In genomic region chr18:28794459-28795245, GRCh38 we compare ENCODE assay signal across 14 cellular contexts.
DNase-seq lines count a peak whose midpoint lies in the region; ATAC-seq, FAIRE-seq and TF ChIP-seq lines count a peak whose summit lies in the region.
"Had no signal": no experiment of that assay in that cellular context is flagged by ENCODE, and none has a peak within 500 bp of the region (broad histone marks: within the 10 kb centered on the region; RNA-seq: fewer than 3 reads in every experiment).

No MANE protein-coding gene starts in this region.

- H2AFZ ChIP-seq in PC-9 (no peak overlapping the region), endothelial cell of umbilical vein (ENCODE audit: low read depth, low read length) (peak overlapping the region; percentile 17), osteoblast (ENCODE audit: low read length) (peak overlapping the region; percentile 41)

- dilution Hi-C loops in endothelial cell of umbilical vein (cut with MboI; ENCODE audit: extremely low pct_ligation_motif_present, low sequenced_read_pairs): no loop called here

- H3F3A ChIP-seq in PC-9 (ENCODE audit: insufficient read depth, low read depth): no peaks in the 10 kb centered on the region; the same call in 1 of the 2 replicates

- BruUV-seq in PC-9 (replicated peaks; lab: Mats Ljungman, UMichigan) (no TSS peak), endothelial cell of umbilical vein (replicated peaks; lab: Mats Ljungman, UMichigan) (TSS peak; percentile 88)

- no peak overlapping the region for H3K4me3 ChIP-seq in PC-9
- H3K4me3 ChIP-seq in endothelial cell of umbilical vein (replicated peaks in 1 of 3; ENCODE audit: insufficient read depth in 1 of 3, low read depth in 1 of 3, low read length in 3 of 3): no peak overlapping the region
- no peak overlapping the region for H3K4me3 ChIP-seq in osteoblast (ENCODE audit: insufficient read depth, low read length)
- H3K4me3 ChIP-seq in right cardiac atrium (ENCODE audit: low read length): no peak overlapping the region

- peak overlapping the region; percentile 67 for H3K9ac ChIP-seq in endothelial cell of umbilical vein (replicated peaks; ENCODE audit: extremely low read depth, insufficient read depth, low read length)

- H3K4me2 ChIP-seq in PC-9: peak overlapping the region; percentile 27; the same call in 1 of the 2 replicates
- H3K4me2 ChIP-seq in endothelial cell of umbilical vein (ENCODE audit: insufficient read depth, low read length): peak overlapping the region; percentile 63
- peak overlapping the region; percentile 43 for H3K4me2 ChIP-seq in osteoblast (ENCODE audit: insufficient read depth, low read length)

- POLR2A ChIA-PET in PC-9 (lab: Charles Lee; ENCODE audit: unreplicated experiment) (interaction anchor here (0.6 to 0.7 kb wide), 2 partner anchors 597 to 1186 kb away, joined by 3 to 4 read pairs; no protein-coding TSS in a partner anchor), endothelial cell of umbilical vein (lab: Charles Lee) (interaction anchor here (1.2 kb wide), 1 partner anchor 371 kb away, joined by 3 read pairs; no protein-coding TSS in a partner anchor)

- H3K27me3 ChIP-seq in PC-9 (ENCODE audit: insufficient read depth, low read depth): no peaks in the 10 kb centered on the region
- H3K27me3 ChIP-seq in endothelial cell of umbilical vein (ENCODE audit: control insufficient read depth in 2 of 2, insufficient read depth in 2 of 2, low read length in 2 of 2): no peaks in the 10 kb centered on the region
- H3K27me3 ChIP-seq in osteoblast (ENCODE audit: insufficient read depth, low read length): no peaks in the 10 kb centered on the region
- no peaks in the 10 kb centered on the region for H3K27me3 ChIP-seq in right cardiac atrium (ENCODE audit: control insufficient read depth, insufficient read depth)

- H4K20me1 ChIP-seq in PC-9 (ENCODE audit: insufficient read depth) (no peaks in the 10 kb centered on the region), endothelial cell of umbilical vein (replicated peaks; ENCODE audit: control insufficient read depth, extremely low read depth, insufficient read depth, low read length) (no peaks in the 10 kb centered on the region), osteoblast (ENCODE audit: insufficient read depth, low read length) (no peaks in the 10 kb centered on the region)

- no peaks in the 10 kb centered on the region for H3K9me1 ChIP-seq in endothelial cell of umbilical vein (replicated peaks; ENCODE audit: control insufficient read depth, extremely low read depth, insufficient read depth, low read length)

- H3K79me2 ChIP-seq in PC-9 (ENCODE audit: low read depth) (no peaks in the 10 kb centered on the region), endothelial cell of umbilical vein (ENCODE audit: control insufficient read depth, insufficient read depth, low read length) (no peaks in the 10 kb centered on the region), osteoblast (ENCODE audit: insufficient read depth, low read length) (no peaks in the 10 kb centered on the region)

- no peak for TF ChIP-seq CTCF in PC-9 (conservative IDR thresholded peaks at IDR 0.05)
- no peak for TF ChIP-seq CTCF in endothelial cell of umbilical vein (IDR thresholded peaks at IDR 0.05; ENCODE audit: extremely low read depth in 1 of 2, insufficient read depth in 1 of 2, low read depth in 1 of 2, low read length in 2 of 2)
- TF ChIP-seq CTCF in osteoblast (IDR thresholded peaks at IDR 0.05; ENCODE audit: extremely low read depth, low read depth, low read length): no peak

- FAIRE-seq in endothelial cell of umbilical vein (lab: Jason Lieb, UNC): peak; percentile 87
- FAIRE-seq: islet of Langerhans had no signal

- 58% methylated on average over 5 of the region's 5 CpGs for WGBS in right cardiac atrium

- peak; percentile 35 for DNase-seq in EH (ENCODE audit: low read depth)
- DNase-seq in PC-9: peak in 1 of 2 experiments; percentile 68
- peak; percentile 93 for DNase-seq in endothelial cell of umbilical vein (ENCODE audit: low read depth, low spot score)
- no peak for DNase-seq in osteoblast (ENCODE audit: insufficient read length, low spot score, missing footprints)
- DNase-seq in hippocampal formation (lab: John Stamatoyannopoulos, UW): no peak
- no peak for DNase-seq in right cardiac atrium
- no peak for DNase-seq in COR-L47 (lab: John Stamatoyannopoulos, UW)
- DNase-seq: C1 segment of cervical spinal cord; central memory CD4-positive, alpha-beta T cell; erythroblast; GOT3; stimulated activated naive CD8-positive, alpha-beta T cell treated with anti-CD3 and anti-CD28 coated beads, Interleukin-15, amount 100 ng/mL, for 72 hours had no signal

- H3K4me1 ChIP-seq in PC-9 (replicated peaks; ENCODE audit: insufficient read depth): peaks cover 19% of the 10 kb centered on the region
- H3K4me1 ChIP-seq in endothelial cell of umbilical vein (ENCODE audit: control insufficient read depth, extremely low read depth, insufficient read depth, low read length): peaks cover 76% of the 10 kb centered on the region
- peaks cover 32% of the 10 kb centered on the region for H3K4me1 ChIP-seq in osteoblast (ENCODE audit: insufficient read depth, low read length)
- no peaks in the 10 kb centered on the region for H3K4me1 ChIP-seq in right cardiac atrium (ENCODE audit: control insufficient read depth, insufficient read depth, low read length)

- CTCF ChIA-PET in PC-9 (lab: Charles Lee) (no interaction called here), endothelial cell of umbilical vein (lab: Charles Lee) (interaction anchor here (1.2 to 2.1 kb wide), 4 partner anchors 8 to 25 kb away, joined by 3 to 6 read pairs (median 4); no protein-coding TSS in a partner anchor)

- H3K9me3 ChIP-seq in PC-9 (ENCODE audit: insufficient read depth, low read depth): no peaks in the 10 kb centered on the region
- no peaks in the 10 kb centered on the region for H3K9me3 ChIP-seq in endothelial cell of umbilical vein (replicated peaks; ENCODE audit: control insufficient read depth, insufficient read depth, low read length)
- H3K9me3 ChIP-seq in osteoblast (ENCODE audit: low read depth, low read length): no peaks in the 10 kb centered on the region
- no peaks in the 10 kb centered on the region for H3K9me3 ChIP-seq in right cardiac atrium (ENCODE audit: control insufficient read depth, low read length)

- intact Hi-C loops in PC-9 (cut with micrococcal nuclease; ENCODE audit: unreplicated experiment) (loop anchor here (10.0 kb wide), 1 partner anchor 210 kb away; no protein-coding TSS in a partner anchor), endothelial cell of umbilical vein (cut with micrococcal nuclease) (loop anchor here (1.0 to 10.0 kb wide), 8 partner anchors 8 to 950 kb away; no protein-coding TSS in a partner anchor), right cardiac atrium (cut with DNase I) (no loop called here)

- ATAC-seq in HG02973 (IDR thresholded peaks at IDR 0.05; ENCODE audit: unreplicated experiment): no peak
- ATAC-seq in right cardiac atrium: no peak
- ATAC-seq: stimulated activated naive CD8-positive, alpha-beta T cell treated with anti-CD3 and anti-CD28 coated beads, Interleukin-15, amount 100 ng/mL, for 72 hours had no signal

- H3K27ac ChIP-seq in PC-9 (peak overlapping the region; percentile 46), endothelial cell of umbilical vein (ENCODE audit: insufficient read depth, low read depth, low read length) (peak overlapping the region; percentile 99), osteoblast (ENCODE audit: low read depth, low read length) (peak overlapping the region; percentile 63), right cardiac atrium (ENCODE audit: low read length) (no peak overlapping the region)

- H3K36me3 ChIP-seq in PC-9 (ENCODE audit: low read depth) (no peaks in the 10 kb centered on the region), endothelial cell of umbilical vein (ENCODE audit: control insufficient read depth in 2 of 2, extremely low read depth in 1 of 2, insufficient read depth in 2 of 2, low read length in 2 of 2) (no peaks in the 10 kb centered on the region), osteoblast (ENCODE audit: insufficient read depth, low read length) (no peaks in the 10 kb centered on the region)

- H3K9me2 ChIP-seq in PC-9 (ENCODE audit: insufficient read depth): no peaks in the 10 kb centered on the region

- TF ChIP-seq POLR2A in endothelial cell of umbilical vein (IDR thresholded peaks at IDR 0.05; ENCODE audit: low read depth, low read length): no peak

TF ChIP-seq in endothelial cell of umbilical vein, 7 proteins besides CTCF, POLR2A, EP300 and RAD21:
- peak; percentile 91 for TF ChIP-seq JUN (IDR thresholded peaks at IDR 0.05; ENCODE audit: borderline replicate concordance, insufficient read depth, insufficient read length, low read depth)
- peak; percentile 20 for TF ChIP-seq GATA2 (IDR thresholded peaks at IDR 0.05; ENCODE audit: insufficient read depth, insufficient read length, low read depth, low read length)
- peak; percentile 82 for TF ChIP-seq FOS (IDR thresholded peaks at IDR 0.05; ENCODE audit: borderline replicate concordance, insufficient read depth, low read length)
- TF ChIP-seq EZH2 (IDR thresholded peaks at IDR 0.05; ENCODE audit: borderline replicate concordance, low read depth, low read length, severe bottlenecking): no peak
- TF ChIP-seq MAX (IDR thresholded peaks at IDR 0.05; ENCODE audit: insufficient read depth, insufficient read length): no peak
- TF ChIP-seq MYC (IDR thresholded peaks at IDR 0.05; ENCODE audit: low read depth, low read length): no peak
- peak; percentile 44 for TF ChIP-seq POLR2AphosphoS5 (IDR thresholded peaks at IDR 0.05; ENCODE audit: insufficient read depth, low read depth, low read length)

Comparison
In these comparisons a context has a peak if more than half of its experiments do, and no peak if none do; other contexts are left out.
1. DNase-seq: peak in EH (single experiment) and endothelial cell of umbilical vein (single experiment); none in osteoblast (single experiment), hippocampal formation (0 of 2), right cardiac atrium (0 of 3) and COR-L47 (single experiment).
2. intact Hi-C loops: an anchor here in PC-9 (10.0 kb wide) and endothelial cell of umbilical vein (1.0 to 10.0 kb wide); none called in right cardiac atrium.
3. Peak in every context shown above with its lines, with median percentiles within 50 percentile points of each other: H3K4me2 ChIP-seq.